ENCODE assay signal across 2 cellular contexts in the genomic region with DNA sequence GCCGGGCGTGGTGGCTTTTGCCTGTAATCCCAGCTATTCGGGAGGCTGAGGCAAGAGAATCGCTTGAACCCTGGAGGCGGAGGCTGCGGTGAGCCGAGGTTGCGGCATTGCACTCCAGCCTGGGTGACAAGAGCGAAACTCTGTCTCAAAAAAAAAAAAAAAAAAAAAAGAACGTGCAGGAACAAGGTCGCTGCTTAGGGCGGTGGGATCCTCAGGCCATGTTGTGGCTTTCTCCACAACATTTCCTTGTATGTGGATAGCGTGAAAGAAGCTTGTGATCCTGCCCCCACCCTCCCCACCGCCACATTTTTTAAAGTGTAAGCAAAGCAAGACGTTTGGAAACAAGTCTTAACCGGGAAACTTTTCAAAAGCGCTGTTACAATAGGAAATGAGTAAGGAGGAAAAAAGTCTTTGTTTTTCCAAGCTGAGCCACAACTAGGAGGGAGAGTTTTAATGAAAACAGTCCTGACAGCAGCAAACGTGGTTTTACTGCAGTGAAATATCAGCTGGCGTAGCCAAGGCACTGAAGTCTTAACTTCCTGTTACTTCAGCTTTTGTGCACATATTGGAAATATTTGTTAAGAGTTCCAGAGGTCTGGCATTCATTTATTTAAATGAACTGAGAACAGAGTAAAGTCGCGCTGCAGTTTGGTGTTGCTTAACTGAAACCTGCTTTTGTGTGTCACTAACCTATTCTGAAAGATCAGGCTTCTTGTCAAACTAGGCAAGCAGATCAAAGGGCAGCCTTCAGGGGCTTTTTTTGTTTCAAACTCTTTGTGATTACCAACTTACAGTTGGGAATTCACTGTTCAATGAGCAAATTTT.
TF ChIP-seq lines count a peak whose summit lies in the region.

No MANE protein-coding gene starts in this region.

TF ChIP-seq in GM12878, 131 proteins besides CTCF, POLR2A, EP300 and RAD21 (continues in another document):
- TF ChIP-seq NFIC (IDR thresholded peaks at IDR 0.05; ENCODE audit: low read depth, low read length) (no peak), WRNIP1 (IDR thresholded peaks at IDR 0.05; ENCODE audit: borderline replicate concordance, low read depth, low read length) (no peak), SMAD1 (IDR thresholded peaks at IDR 0.05; ENCODE audit: low read depth, partially characterized antibody) (no peak), RFX5 (IDR thresholded peaks at IDR 0.05; ENCODE audit: low read depth, low read length) (no peak), IRF4 (IDR thresholded peaks at IDR 0.05; ENCODE audit: low read depth, low read length) (no peak), CHD2 (IDR thresholded peaks at IDR 0.05; ENCODE audit: borderline replicate concordance, low read depth, low read length) (no peak), NBN (IDR thresholded peaks at IDR 0.05) (0 out of 2 replicates have a peak, but pooled peaks have one; percentile 6)
- TF ChIP-seq, protein P1, sequence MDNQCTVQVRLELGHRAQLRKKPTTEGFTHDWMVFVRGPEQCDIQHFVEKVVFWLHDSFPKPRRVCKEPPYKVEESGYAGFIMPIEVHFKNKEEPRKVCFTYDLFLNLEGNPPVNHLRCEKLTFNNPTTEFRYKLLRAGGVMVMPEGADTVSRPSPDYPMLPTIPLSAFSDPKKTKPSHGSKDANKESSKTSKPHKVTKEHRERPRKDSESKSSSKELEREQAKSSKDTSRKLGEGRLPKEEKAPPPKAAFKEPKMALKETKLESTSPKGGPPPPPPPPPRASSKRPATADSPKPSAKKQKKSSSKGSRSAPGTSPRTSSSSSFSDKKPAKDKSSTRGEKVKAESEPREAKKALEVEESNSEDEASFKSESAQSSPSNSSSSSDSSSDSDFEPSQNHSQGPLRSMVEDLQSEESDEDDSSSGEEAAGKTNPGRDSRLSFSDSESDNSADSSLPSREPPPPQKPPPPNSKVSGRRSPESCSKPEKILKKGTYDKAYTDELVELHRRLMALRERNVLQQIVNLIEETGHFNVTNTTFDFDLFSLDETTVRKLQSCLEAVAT (IDR thresholded peaks at IDR 0.05) = peak; percentile 91
- TF ChIP-seq, protein P2, sequence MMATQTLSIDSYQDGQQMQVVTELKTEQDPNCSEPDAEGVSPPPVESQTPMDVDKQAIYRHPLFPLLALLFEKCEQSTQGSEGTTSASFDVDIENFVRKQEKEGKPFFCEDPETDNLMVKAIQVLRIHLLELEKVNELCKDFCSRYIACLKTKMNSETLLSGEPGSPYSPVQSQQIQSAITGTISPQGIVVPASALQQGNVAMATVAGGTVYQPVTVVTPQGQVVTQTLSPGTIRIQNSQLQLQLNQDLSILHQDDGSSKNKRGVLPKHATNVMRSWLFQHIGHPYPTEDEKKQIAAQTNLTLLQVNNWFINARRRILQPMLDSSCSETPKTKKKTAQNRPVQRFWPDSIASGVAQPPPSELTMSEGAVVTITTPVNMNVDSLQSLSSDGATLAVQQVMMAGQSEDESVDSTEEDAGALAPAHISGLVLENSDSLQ (IDR thresholded peaks at IDR 0.05) = no peak
- TF ChIP-seq, protein P3, sequence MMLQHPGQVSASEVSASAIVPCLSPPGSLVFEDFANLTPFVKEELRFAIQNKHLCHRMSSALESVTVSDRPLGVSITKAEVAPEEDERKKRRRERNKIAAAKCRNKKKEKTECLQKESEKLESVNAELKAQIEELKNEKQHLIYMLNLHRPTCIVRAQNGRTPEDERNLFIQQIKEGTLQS (IDR thresholded peaks at IDR 0.05; ENCODE audit: borderline replicate concordance, extremely low read depth, low read depth, low read length) = no peak
- TF ChIP-seq, protein P4, sequence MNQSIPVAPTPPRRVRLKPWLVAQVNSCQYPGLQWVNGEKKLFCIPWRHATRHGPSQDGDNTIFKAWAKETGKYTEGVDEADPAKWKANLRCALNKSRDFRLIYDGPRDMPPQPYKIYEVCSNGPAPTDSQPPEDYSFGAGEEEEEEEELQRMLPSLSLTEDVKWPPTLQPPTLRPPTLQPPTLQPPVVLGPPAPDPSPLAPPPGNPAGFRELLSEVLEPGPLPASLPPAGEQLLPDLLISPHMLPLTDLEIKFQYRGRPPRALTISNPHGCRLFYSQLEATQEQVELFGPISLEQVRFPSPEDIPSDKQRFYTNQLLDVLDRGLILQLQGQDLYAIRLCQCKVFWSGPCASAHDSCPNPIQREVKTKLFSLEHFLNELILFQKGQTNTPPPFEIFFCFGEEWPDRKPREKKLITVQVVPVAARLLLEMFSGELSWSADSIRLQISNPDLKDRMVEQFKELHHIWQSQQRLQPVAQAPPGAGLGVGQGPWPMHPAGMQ (IDR thresholded peaks at IDR 0.05; ENCODE audit: borderline replicate concordance) = no peak
- TF ChIP-seq, protein P5, sequence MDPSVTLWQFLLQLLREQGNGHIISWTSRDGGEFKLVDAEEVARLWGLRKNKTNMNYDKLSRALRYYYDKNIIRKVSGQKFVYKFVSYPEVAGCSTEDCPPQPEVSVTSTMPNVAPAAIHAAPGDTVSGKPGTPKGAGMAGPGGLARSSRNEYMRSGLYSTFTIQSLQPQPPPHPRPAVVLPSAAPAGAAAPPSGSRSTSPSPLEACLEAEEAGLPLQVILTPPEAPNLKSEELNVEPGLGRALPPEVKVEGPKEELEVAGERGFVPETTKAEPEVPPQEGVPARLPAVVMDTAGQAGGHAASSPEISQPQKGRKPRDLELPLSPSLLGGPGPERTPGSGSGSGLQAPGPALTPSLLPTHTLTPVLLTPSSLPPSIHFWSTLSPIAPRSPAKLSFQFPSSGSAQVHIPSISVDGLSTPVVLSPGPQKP (IDR thresholded peaks at IDR 0.05; ENCODE audit: low read depth, low read length) = no peak
- TF ChIP-seq, protein P6, sequence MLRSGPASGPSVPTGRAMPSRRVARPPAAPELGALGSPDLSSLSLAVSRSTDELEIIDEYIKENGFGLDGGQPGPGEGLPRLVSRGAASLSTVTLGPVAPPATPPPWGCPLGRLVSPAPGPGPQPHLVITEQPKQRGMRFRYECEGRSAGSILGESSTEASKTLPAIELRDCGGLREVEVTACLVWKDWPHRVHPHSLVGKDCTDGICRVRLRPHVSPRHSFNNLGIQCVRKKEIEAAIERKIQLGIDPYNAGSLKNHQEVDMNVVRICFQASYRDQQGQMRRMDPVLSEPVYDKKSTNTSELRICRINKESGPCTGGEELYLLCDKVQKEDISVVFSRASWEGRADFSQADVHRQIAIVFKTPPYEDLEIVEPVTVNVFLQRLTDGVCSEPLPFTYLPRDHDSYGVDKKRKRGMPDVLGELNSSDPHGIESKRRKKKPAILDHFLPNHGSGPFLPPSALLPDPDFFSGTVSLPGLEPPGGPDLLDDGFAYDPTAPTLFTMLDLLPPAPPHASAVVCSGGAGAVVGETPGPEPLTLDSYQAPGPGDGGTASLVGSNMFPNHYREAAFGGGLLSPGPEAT (IDR thresholded peaks at IDR 0.05; ENCODE audit: low read depth) = no peak
- TF ChIP-seq, protein P7, sequence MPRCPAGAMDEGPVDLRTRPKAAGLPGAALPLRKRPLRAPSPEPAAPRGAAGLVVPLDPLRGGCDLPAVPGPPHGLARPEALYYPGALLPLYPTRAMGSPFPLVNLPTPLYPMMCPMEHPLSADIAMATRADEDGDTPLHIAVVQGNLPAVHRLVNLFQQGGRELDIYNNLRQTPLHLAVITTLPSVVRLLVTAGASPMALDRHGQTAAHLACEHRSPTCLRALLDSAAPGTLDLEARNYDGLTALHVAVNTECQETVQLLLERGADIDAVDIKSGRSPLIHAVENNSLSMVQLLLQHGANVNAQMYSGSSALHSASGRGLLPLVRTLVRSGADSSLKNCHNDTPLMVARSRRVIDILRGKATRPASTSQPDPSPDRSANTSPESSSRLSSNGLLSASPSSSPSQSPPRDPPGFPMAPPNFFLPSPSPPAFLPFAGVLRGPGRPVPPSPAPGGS (IDR thresholded peaks at IDR 0.05; ENCODE audit: borderline replicate concordance, insufficient read depth, low read depth, low read length, poor library complexity, severe bottlenecking) = no peak
- TF ChIP-seq, protein P8, sequence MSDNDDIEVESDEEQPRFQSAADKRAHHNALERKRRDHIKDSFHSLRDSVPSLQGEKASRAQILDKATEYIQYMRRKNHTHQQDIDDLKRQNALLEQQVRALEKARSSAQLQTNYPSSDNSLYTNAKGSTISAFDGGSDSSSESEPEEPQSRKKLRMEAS (IDR thresholded peaks at IDR 0.05; ENCODE audit: low read depth, low read length) = no peak

TF ChIP-seq in HEK293T, 16 proteins besides CTCF, POLR2A, EP300 and RAD21:
- TF ChIP-seq FOXM1 (IDR thresholded peaks at IDR 0.05; ENCODE audit: borderline replicate concordance) = no peak
- TF ChIP-seq, protein P2 (IDR thresholded peaks at IDR 0.05) = no peak
- no peak for TF ChIP-seq LEF1 (IDR thresholded peaks at IDR 0.05; ENCODE audit: borderline replicate concordance)
- no peak for TF ChIP-seq SUZ12 (IDR thresholded peaks at IDR 0.05)
- no peak for TF ChIP-seq L3MBTL2 (conservative IDR thresholded peaks at IDR 0.05)
- no peak for TF ChIP-seq SP1 (IDR thresholded peaks at IDR 0.05)
- TF ChIP-seq BHLHE40 (IDR thresholded peaks at IDR 0.05; ENCODE audit: borderline replicate concordance) = no peak
- no peak for TF ChIP-seq FOXK2 (IDR thresholded peaks at IDR 0.05)
- TF ChIP-seq FOXA1 (IDR thresholded peaks at IDR 0.05) = no peak
- TF ChIP-seq ZNF384 (IDR thresholded peaks at IDR 0.05) = no peak
- no peak for TF ChIP-seq CTBP1 (IDR thresholded peaks at IDR 0.05; ENCODE audit: borderline replicate concordance)
